ENCODE assay signal across 25 cellular contexts in genomic region chr12:89551747-89552146, GRCh38.
"Had no signal": no experiment of that assay in that cellular context is flagged by ENCODE, and none has a peak within 500 bp of the region (broad histone marks: within the 10 kb centered on the region; RNA-seq: fewer than 3 reads in every experiment).

No MANE protein-coding gene starts in this region.

- DNase-seq: dorsolateral prefrontal cortex; effector memory CD4-positive, alpha-beta T cell; esophagus squamous epithelium; glutamatergic neuron; left cardiac atrium; left ventricle myocardium inferior; lower lobe of right lung; midbrain; nucleus accumbens; pancreas; right cardiac atrium; spleen; stimulated activated CD4-positive, alpha-beta T cell treated with anti-CD3 and anti-CD28 coated beads, Interleukin-15, amount 100 ng/mL, for 24 hours; stimulated activated CD4-positive, alpha-beta T cell treated with anti-CD3 and anti-CD28 coated beads, Interleukin-1b, Interleukin-23, amount 100 ng/mL, for 48 hours; stimulated activated CD4-positive, alpha-beta T cell treated with anti-CD3 and anti-CD28 coated beads, Interleukin-4, amount 100 ng/mL, for 24 hours; tibial artery had no signal

- H3K36me3 ChIP-seq: esophagus squamous epithelium, gastroesophageal sphincter, left ventricle myocardium inferior, lower lobe of right lung, neural progenitor cell, pancreas, spleen, tibial artery had no signal

- H3K27me3 ChIP-seq: dorsolateral prefrontal cortex, esophagus squamous epithelium, gastroesophageal sphincter, neural progenitor cell, pancreas, spleen, tibial artery had no signal

- H3K9me3 Mint-ChIP-seq: natural killer cell treated with Interleukin-12 subunit alpha and Interleukin-12 subunit beta and Interleukin-15 and Interleukin-18, amount 100 ng/mL, for 72 hours; stimulated activated memory B cell treated with anti-CD40 and anti-IgM and Interleukin-4, amounts not matched to agents 10 μg/mL and 1 μg/mL and 100 μg/mL, for 72 hours had no signal

- H3K4me3 Mint-ChIP-seq: memory B cell; natural killer cell treated with Interleukin-12 subunit alpha and Interleukin-12 subunit beta and Interleukin-15 and Interleukin-18, amount 100 ng/mL, for 72 hours; neural progenitor cell; stimulated activated memory B cell treated with anti-CD40 and anti-IgM and Interleukin-4, amounts not matched to agents 10 μg/mL and 1 μg/mL and 100 μg/mL, for 72 hours; stimulated activated naive CD8-positive, alpha-beta T cell treated with anti-CD3 and anti-CD28 coated beads, Interleukin-15, Interleukin-2, amounts not matched to agents 100 ng/mL and 50 ng/mL, for 24 hours had no signal

- H3K4me1 Mint-ChIP-seq: memory B cell; stimulated activated memory B cell treated with anti-CD40 and anti-IgM and Interleukin-4, amounts not matched to agents 10 μg/mL and 1 μg/mL and 100 μg/mL, for 72 hours had no signal

- ATAC-seq: gastroesophageal sphincter; left cardiac atrium; lower lobe of right lung; natural killer cell treated with Interleukin-12 subunit alpha and Interleukin-12 subunit beta and Interleukin-15 and Interleukin-18, amount 100 ng/mL, for 72 hours; pancreas; right cardiac atrium; stimulated activated memory B cell treated with anti-CD40 and anti-IgM and Interleukin-4, amounts not matched to agents 10 μg/mL and 1 μg/mL and 100 μg/mL, for 72 hours had no signal

- H3K27ac ChIP-seq: coronary artery, dorsolateral prefrontal cortex, epithelial cell of prostate, esophagus squamous epithelium, gastroesophageal sphincter, left ventricle myocardium inferior, lower lobe of right lung, neural progenitor cell, pancreas, spleen, tibial artery had no signal

- H3K4me1 ChIP-seq: esophagus squamous epithelium, gastroesophageal sphincter, left ventricle myocardium inferior, lower lobe of right lung, neural progenitor cell, pancreas, spleen, tibial artery had no signal

- H3K9ac ChIP-seq: neural progenitor cell had no signal

- H3K9me3 ChIP-seq: esophagus squamous epithelium, gastroesophageal sphincter, left ventricle myocardium inferior, lower lobe of right lung, pancreas had no signal

- H3K27ac Mint-ChIP-seq: memory B cell; natural killer cell treated with Interleukin-12 subunit alpha and Interleukin-12 subunit beta and Interleukin-15 and Interleukin-18, amount 100 ng/mL, for 72 hours; neural progenitor cell; progenitor cell of endocrine pancreas; stimulated activated memory B cell treated with anti-CD40 and anti-IgM and Interleukin-4, amounts not matched to agents 10 μg/mL and 1 μg/mL and 100 μg/mL, for 72 hours; stimulated activated naive CD8-positive, alpha-beta T cell treated with anti-CD3 and anti-CD28 coated beads, Interleukin-15, Interleukin-2, amounts not matched to agents 100 ng/mL and 50 ng/mL, for 24 hours had no signal

- H3K27me3 Mint-ChIP-seq: memory B cell; progenitor cell of endocrine pancreas; stimulated activated memory B cell treated with anti-CD40 and anti-IgM and Interleukin-4, amounts not matched to agents 10 μg/mL and 1 μg/mL and 100 μg/mL, for 72 hours; stimulated activated naive CD8-positive, alpha-beta T cell treated with anti-CD3 and anti-CD28 coated beads, Interleukin-15, Interleukin-2, amounts not matched to agents 100 ng/mL and 50 ng/mL, for 24 hours had no signal

- H3K4me3 ChIP-seq: coronary artery, dorsolateral prefrontal cortex, esophagus squamous epithelium, gastroesophageal sphincter, left ventricle myocardium inferior, lower lobe of right lung, neural progenitor cell, pancreas, spleen, tibial artery had no signal
